Comparison of ENCODE assay signal across 1 cellular context in the genomic region with DNA sequence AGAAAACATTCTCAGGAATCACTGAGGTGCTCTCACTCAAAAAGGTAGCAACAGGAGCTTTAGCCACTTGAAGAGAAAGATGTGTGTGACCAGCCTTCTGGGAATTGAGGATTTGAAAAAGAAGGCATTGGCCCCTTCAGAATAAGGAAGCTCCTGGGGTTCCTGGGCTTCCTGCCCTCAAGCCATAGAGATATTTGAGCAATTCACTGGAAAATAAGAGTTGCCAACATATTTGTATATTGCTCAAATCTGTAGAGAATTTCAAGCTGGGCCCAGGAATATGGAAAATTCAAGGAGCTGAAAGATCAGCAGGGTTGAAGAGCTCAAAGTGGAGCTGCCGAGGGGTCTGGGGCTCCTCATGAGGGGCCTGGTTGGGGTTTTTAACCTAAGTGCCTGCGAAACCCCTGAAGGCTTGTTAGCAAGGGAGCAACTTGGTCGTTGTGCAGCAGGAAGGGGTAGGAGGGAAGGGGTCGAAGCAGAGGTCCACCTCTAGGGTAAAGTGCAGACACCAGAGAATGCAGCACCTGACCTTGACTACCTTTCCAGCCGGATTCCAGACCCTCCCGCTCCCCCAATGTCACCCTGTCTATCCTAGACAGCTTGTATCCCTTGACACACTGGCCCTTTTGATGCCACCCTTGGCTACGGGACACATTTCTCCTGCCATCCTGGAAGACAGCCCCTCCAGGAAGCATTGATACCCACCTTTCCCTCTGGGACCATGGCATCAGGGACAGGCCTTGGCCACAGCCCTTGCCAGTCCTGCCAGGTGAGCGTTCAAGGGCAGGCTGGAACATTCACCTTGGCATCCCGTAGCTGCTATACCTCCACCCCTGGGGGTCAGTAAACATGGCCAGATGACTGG.
TF ChIP-seq lines count a peak whose summit lies in the region.

No MANE protein-coding gene starts in this region.

TF ChIP-seq in SK-N-SH, 30 proteins besides CTCF, POLR2A, EP300 and RAD21:
- TF ChIP-seq FOXJ3 (CRISPR knock-in tag; IDR thresholded peaks at IDR 0.05) = no peak
- no peak for TF ChIP-seq RFX5 (IDR thresholded peaks at IDR 0.05; ENCODE audit: low read length)
- TF ChIP-seq MEF2A (IDR thresholded peaks at IDR 0.05; ENCODE audit: borderline replicate concordance, low read depth) = no peak
- no peak for TF ChIP-seq FOSL2 (IDR thresholded peaks at IDR 0.05; ENCODE audit: borderline replicate concordance, low read depth)
- TF ChIP-seq, protein P1, sequence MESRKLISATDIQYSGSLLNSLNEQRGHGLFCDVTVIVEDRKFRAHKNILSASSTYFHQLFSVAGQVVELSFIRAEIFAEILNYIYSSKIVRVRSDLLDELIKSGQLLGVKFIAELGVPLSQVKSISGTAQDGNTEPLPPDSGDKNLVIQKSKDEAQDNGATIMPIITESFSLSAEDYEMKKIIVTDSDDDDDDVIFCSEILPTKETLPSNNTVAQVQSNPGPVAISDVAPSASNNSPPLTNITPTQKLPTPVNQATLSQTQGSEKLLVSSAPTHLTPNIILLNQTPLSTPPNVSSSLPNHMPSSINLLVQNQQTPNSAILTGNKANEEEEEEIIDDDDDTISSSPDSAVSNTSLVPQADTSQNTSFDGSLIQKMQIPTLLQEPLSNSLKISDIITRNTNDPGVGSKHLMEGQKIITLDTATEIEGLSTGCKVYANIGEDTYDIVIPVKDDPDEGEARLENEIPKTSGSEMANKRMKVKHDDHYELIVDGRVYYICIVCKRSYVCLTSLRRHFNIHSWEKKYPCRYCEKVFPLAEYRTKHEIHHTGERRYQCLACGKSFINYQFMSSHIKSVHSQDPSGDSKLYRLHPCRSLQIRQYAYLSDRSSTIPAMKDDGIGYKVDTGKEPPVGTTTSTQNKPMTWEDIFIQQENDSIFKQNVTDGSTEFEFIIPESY (IDR thresholded peaks at IDR 0.05; ENCODE audit: borderline replicate concordance, low read depth) = no peak
- no peak for TF ChIP-seq POLR2AphosphoS5 (IDR thresholded peaks at IDR 0.05; ENCODE audit: low read depth, low read length)
- no peak for TF ChIP-seq TAF1 (IDR thresholded peaks at IDR 0.05; ENCODE audit: borderline replicate concordance, low read depth, low read length)
- TF ChIP-seq SIN3A (IDR thresholded peaks at IDR 0.05; ENCODE audit: borderline replicate concordance, low read depth, low read length) = no peak
- TF ChIP-seq NRF1 (IDR thresholded peaks at IDR 0.05; ENCODE audit: low read depth, low read length) = no peak
- TF ChIP-seq TCF12 (IDR thresholded peaks at IDR 0.05) = no peak
- TF ChIP-seq, protein P2, sequence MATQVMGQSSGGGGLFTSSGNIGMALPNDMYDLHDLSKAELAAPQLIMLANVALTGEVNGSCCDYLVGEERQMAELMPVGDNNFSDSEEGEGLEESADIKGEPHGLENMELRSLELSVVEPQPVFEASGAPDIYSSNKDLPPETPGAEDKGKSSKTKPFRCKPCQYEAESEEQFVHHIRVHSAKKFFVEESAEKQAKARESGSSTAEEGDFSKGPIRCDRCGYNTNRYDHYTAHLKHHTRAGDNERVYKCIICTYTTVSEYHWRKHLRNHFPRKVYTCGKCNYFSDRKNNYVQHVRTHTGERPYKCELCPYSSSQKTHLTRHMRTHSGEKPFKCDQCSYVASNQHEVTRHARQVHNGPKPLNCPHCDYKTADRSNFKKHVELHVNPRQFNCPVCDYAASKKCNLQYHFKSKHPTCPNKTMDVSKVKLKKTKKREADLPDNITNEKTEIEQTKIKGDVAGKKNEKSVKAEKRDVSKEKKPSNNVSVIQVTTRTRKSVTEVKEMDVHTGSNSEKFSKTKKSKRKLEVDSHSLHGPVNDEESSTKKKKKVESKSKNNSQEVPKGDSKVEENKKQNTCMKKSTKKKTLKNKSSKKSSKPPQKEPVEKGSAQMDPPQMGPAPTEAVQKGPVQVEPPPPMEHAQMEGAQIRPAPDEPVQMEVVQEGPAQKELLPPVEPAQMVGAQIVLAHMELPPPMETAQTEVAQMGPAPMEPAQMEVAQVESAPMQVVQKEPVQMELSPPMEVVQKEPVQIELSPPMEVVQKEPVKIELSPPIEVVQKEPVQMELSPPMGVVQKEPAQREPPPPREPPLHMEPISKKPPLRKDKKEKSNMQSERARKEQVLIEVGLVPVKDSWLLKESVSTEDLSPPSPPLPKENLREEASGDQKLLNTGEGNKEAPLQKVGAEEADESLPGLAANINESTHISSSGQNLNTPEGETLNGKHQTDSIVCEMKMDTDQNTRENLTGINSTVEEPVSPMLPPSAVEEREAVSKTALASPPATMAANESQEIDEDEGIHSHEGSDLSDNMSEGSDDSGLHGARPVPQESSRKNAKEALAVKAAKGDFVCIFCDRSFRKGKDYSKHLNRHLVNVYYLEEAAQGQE (IDR thresholded peaks at IDR 0.05; ENCODE audit: low read depth, low read length) = no peak
- no peak for TF ChIP-seq RCOR1 (IDR thresholded peaks at IDR 0.05; ENCODE audit: low read length)
- TF ChIP-seq, protein P3, sequence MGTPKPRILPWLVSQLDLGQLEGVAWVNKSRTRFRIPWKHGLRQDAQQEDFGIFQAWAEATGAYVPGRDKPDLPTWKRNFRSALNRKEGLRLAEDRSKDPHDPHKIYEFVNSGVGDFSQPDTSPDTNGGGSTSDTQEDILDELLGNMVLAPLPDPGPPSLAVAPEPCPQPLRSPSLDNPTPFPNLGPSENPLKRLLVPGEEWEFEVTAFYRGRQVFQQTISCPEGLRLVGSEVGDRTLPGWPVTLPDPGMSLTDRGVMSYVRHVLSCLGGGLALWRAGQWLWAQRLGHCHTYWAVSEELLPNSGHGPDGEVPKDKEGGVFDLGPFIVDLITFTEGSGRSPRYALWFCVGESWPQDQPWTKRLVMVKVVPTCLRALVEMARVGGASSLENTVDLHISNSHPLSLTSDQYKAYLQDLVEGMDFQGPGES (IDR thresholded peaks at IDR 0.05; ENCODE audit: low read depth, low read length) = no peak
- TF ChIP-seq RXRA (IDR thresholded peaks at IDR 0.05; ENCODE audit: borderline replicate concordance, low read depth) = no peak
- no peak for TF ChIP-seq GABPA (IDR thresholded peaks at IDR 0.05; ENCODE audit: low read depth)
- no peak for TF ChIP-seq YY1 (IDR thresholded peaks at IDR 0.05; ENCODE audit: low read depth)
- TF ChIP-seq ELF1 (IDR thresholded peaks at IDR 0.05) = no peak
- TF ChIP-seq, protein P4, sequence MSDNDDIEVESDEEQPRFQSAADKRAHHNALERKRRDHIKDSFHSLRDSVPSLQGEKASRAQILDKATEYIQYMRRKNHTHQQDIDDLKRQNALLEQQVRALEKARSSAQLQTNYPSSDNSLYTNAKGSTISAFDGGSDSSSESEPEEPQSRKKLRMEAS (IDR thresholded peaks at IDR 0.05; ENCODE audit: low read depth) = no peak
- no peak for TF ChIP-seq NFIC (IDR thresholded peaks at IDR 0.05; ENCODE audit: borderline replicate concordance)
